ENCODE assay signal across 7 cellular contexts in the genomic region with DNA sequence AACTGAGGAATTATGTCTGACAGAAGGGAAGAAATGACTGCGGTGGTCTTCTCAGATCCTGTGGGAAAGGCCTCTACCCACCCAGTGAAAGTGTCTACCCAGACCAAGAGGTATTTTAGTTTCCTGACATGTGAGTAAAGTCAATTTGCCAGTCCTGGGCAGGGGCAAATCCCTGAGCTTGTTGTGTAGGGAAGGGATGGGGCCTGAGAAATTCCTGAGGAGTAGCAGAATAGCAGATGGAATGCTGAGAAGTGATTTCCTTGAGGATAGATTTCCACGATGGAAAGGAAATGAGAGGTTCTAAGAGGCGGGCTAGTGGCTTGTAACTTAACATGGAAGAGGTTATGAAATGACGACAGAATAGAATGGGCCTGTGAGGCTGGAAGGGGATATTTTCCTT. TPM values are rescaled to one million over a fixed set of nuclear protein-coding genes. Genes with fewer than 3 reads are reported as not detected.
DNase-seq lines count a peak whose midpoint lies in the region; ATAC-seq lines count a peak whose summit lies in the region.
"Not testable (repeated sequence)": the region's sequence is repeated elsewhere in the genome, so short reads cannot be mapped to it uniquely, and the experiment has no call there.

No MANE protein-coding gene starts in this region.

- peak overlapping the region; percentile 79 for H2BK12ac ChIP-seq in trophoblast cell (ENCODE audit: low read length)

- POLR2A ChIA-PET in naive thymus-derived CD4-positive, alpha-beta T cell (lab: Charles Lee): not testable (repeated sequence)

- peak overlapping the region; percentile 65 for H2BK120ac ChIP-seq in trophoblast cell (ENCODE audit: insufficient read depth, low read length, poor library complexity)

- not testable (repeated sequence) for H3K27ac ChIP-seq in naive thymus-derived CD4-positive, alpha-beta T cell (ENCODE audit: low read depth, low read length)
- H3K27ac ChIP-seq in trophoblast cell (ENCODE audit: low read depth, low read length): peak overlapping the region; percentile 90

- not testable (repeated sequence) for ATAC-seq in naive thymus-derived CD4-positive, alpha-beta T cell

- H3K9ac ChIP-seq in trophoblast cell (ENCODE audit: low read length): not testable (repeated sequence)

- H3K18ac ChIP-seq in trophoblast cell (ENCODE audit: low read length): peak overlapping the region; percentile 51

- H3K4me2 ChIP-seq in trophoblast cell (ENCODE audit: low read length): not testable (repeated sequence)

- peak overlapping the region; percentile 7 for H3K27ac Mint-ChIP-seq in activated T-helper 1 cell treated with anti-CD3 and anti-CD28 coated beads, Interleukin-12 subunit alpha, Interleukin-12 subunit beta, Interleukin-2, Interleukin-4 antibody, amounts not matched to agents 30 ng/mL and 10 ng/mL and 1 ng/mL, durations not matched to agents 14 hours and 24 hours and 36 hours
- peak overlapping the region in 5 of 9 donors; percentile 20 to 60 (median 25) for H3K27ac Mint-ChIP-seq in naive thymus-derived CD4-positive, alpha-beta T cell

- not testable (repeated sequence) for H3K27me3 Mint-ChIP-seq in activated T-helper 1 cell treated with anti-CD3 and anti-CD28 coated beads, Interleukin-12 subunit alpha, Interleukin-12 subunit beta, Interleukin-2, Interleukin-4 antibody, amounts not matched to agents 30 ng/mL and 10 ng/mL and 1 ng/mL, durations not matched to agents 14 hours and 24 hours and 36 hours (ENCODE audit: insufficient read depth); naive thymus-derived CD4-positive, alpha-beta T cell

- no CpG with 5 or more reads among the region's 4 CpGs for WGBS in trophoblast cell (ENCODE audit: extremely low coverage, insufficient coverage, insufficient read length)

- peak; percentile 46 for DNase-seq in EH (ENCODE audit: low read depth)
- peak; percentile 29 for DNase-seq in NCI-H226
- not testable (repeated sequence) for DNase-seq in activated T-helper 1 cell treated with anti-CD3 and anti-CD28 coated beads, Interleukin-12 subunit alpha, Interleukin-12 subunit beta, Interleukin-2, Interleukin-4 antibody, amounts not matched to agents 30 ng/mL and 10 ng/mL and 1 ng/mL, durations not matched to agents 14 hours and 24 hours and 36 hours (ENCODE audit: low spot score); naive thymus-derived CD4-positive, alpha-beta T cell; trophoblast cell
- DNase-seq in astrocyte of the hippocampus (ENCODE audit: low read depth, low spot score): peak; percentile 24
- DNase-seq in islet precursor cell: peak; percentile 56

- peak overlapping the region; percentile 73 for H3K4ac ChIP-seq in trophoblast cell (ENCODE audit: low read depth, low read length)

- H3K9me3 Mint-ChIP-seq in activated T-helper 1 cell treated with anti-CD3 and anti-CD28 coated beads, Interleukin-12 subunit alpha, Interleukin-12 subunit beta, Interleukin-2, Interleukin-4 antibody, amounts not matched to agents 30 ng/mL and 10 ng/mL and 1 ng/mL, durations not matched to agents 14 hours and 24 hours and 36 hours; naive thymus-derived CD4-positive, alpha-beta T cell: not testable (repeated sequence)

- not testable (repeated sequence) for H3K36me3 ChIP-seq in naive thymus-derived CD4-positive, alpha-beta T cell (ENCODE audit: control insufficient read depth in 2 of 3, insufficient read depth in 3 of 3, low read length in 3 of 3); trophoblast cell (ENCODE audit: control insufficient read depth in 1 of 2, insufficient read depth in 2 of 2, low read length in 2 of 2)

- H2AK5ac ChIP-seq in trophoblast cell (ENCODE audit: low read length): peak overlapping the region; percentile 51

- H3K23ac ChIP-seq in trophoblast cell (ENCODE audit: low read length): not testable (repeated sequence)

- not testable (repeated sequence) for H4K12ac ChIP-seq in trophoblast cell (ENCODE audit: low read depth, low read length)

- intact Hi-C loops in activated T-helper 1 cell treated with anti-CD3 and anti-CD28 coated beads, Interleukin-12 subunit alpha, Interleukin-12 subunit beta, Interleukin-2, Interleukin-4 antibody, amounts not matched to agents 30 ng/mL and 10 ng/mL and 1 ng/mL, durations not matched to agents 14 hours and 24 hours and 36 hours (cut with micrococcal nuclease); naive thymus-derived CD4-positive, alpha-beta T cell (cut with micrococcal nuclease): not testable (repeated sequence)

- peaks cover 15% of the 10 kb centered on the region for H3K79me2 ChIP-seq in trophoblast cell (ENCODE audit: control insufficient read depth, insufficient read depth, low read length, poor library complexity)

- H3K4me3 ChIP-seq in naive thymus-derived CD4-positive, alpha-beta T cell (ENCODE audit: low read length); trophoblast cell (ENCODE audit: low read depth, low read length): not testable (repeated sequence)

- H2BK5ac ChIP-seq in trophoblast cell (ENCODE audit: low read depth, low read length, poor library complexity): peak overlapping the region; percentile 83

- peaks cover 41% of the 10 kb centered on the region for H3K79me1 ChIP-seq in trophoblast cell (ENCODE audit: low read length)

- H2AFZ ChIP-seq in trophoblast cell (ENCODE audit: insufficient read depth, low read length, poor library complexity): not testable (repeated sequence)

- H3K27me3 ChIP-seq in naive thymus-derived CD4-positive, alpha-beta T cell (ENCODE audit: control insufficient read depth in 2 of 2, insufficient read depth in 2 of 2, low read length in 2 of 2); trophoblast cell (ENCODE audit: insufficient read depth, low read length): not testable (repeated sequence)

- not testable (repeated sequence) for H3K9me3 ChIP-seq in naive thymus-derived CD4-positive, alpha-beta T cell (ENCODE audit: control insufficient read depth in 2 of 3, low read length in 3 of 3); trophoblast cell (ENCODE audit: insufficient read depth, low read depth, low read length)

- CTCF ChIA-PET in naive thymus-derived CD4-positive, alpha-beta T cell (lab: Charles Lee): not testable (repeated sequence)

- H3K4me3 Mint-ChIP-seq in activated T-helper 1 cell treated with anti-CD3 and anti-CD28 coated beads, Interleukin-12 subunit alpha, Interleukin-12 subunit beta, Interleukin-2, Interleukin-4 antibody, amounts not matched to agents 30 ng/mL and 10 ng/mL and 1 ng/mL, durations not matched to agents 14 hours and 24 hours and 36 hours; naive thymus-derived CD4-positive, alpha-beta T cell: not testable (repeated sequence)

- H3K4me1 ChIP-seq in naive thymus-derived CD4-positive, alpha-beta T cell (ENCODE audit: control insufficient read depth in 2 of 2, insufficient read depth in 2 of 2, low read length in 2 of 2): peaks cover 20 to 26% of the 10 kb centered on the region in 2 donors
- H3K4me1 ChIP-seq in trophoblast cell (ENCODE audit: control insufficient read depth in 1 of 2, insufficient read depth in 2 of 2, low read length in 2 of 2): peaks cover 33 to 44% of the 10 kb centered on the region in 2 experiments

- peaks cover 19% of the 10 kb centered on the region for H3K36me3 Mint-ChIP-seq in activated T-helper 1 cell treated with anti-CD3 and anti-CD28 coated beads, Interleukin-12 subunit alpha, Interleukin-12 subunit beta, Interleukin-2, Interleukin-4 antibody, amounts not matched to agents 30 ng/mL and 10 ng/mL and 1 ng/mL, durations not matched to agents 14 hours and 24 hours and 36 hours (ENCODE audit: low read depth)
- H3K36me3 Mint-ChIP-seq in naive thymus-derived CD4-positive, alpha-beta T cell: peaks cover 6 to 37% (median 13%) of the 10 kb centered on the region in 5 donors

- peak overlapping the region; percentile 64 for H3K14ac ChIP-seq in trophoblast cell (ENCODE audit: low read length)

- peak overlapping the region; percentile 75 for H4K8ac ChIP-seq in trophoblast cell (ENCODE audit: low read depth, low read length)

- H3K4me1 Mint-ChIP-seq in activated T-helper 1 cell treated with anti-CD3 and anti-CD28 coated beads, Interleukin-12 subunit alpha, Interleukin-12 subunit beta, Interleukin-2, Interleukin-4 antibody, amounts not matched to agents 30 ng/mL and 10 ng/mL and 1 ng/mL, durations not matched to agents 14 hours and 24 hours and 36 hours (ENCODE audit: low read depth): peaks cover 29% of the 10 kb centered on the region
- peaks cover 20 to 67% (median 41%) of the 10 kb centered on the region in 7 donors for H3K4me1 Mint-ChIP-seq in naive thymus-derived CD4-positive, alpha-beta T cell

- H4K91ac ChIP-seq in trophoblast cell (ENCODE audit: low read depth, low read length): peak overlapping the region; percentile 79

RNA-seq across cellular contexts. Expression of a gene that starts 37.4 kb away (rescaled TPM):
- total RNA-seq in activated T-helper 1 cell treated with anti-CD3 and anti-CD28 coated beads, Interleukin-12 subunit alpha, Interleukin-12 subunit beta, Interleukin-2, Interleukin-4 antibody, amounts not matched to agents 30 ng/mL and 10 ng/mL and 1 ng/mL, durations not matched to agents 14 hours and 24 hours and 36 hours: 18.5 and 20.5 TPM in 2 replicates
- 10 to 100 TPM in 3 of 5 experiments, 1 to 10 TPM in 2; 5.0 to 18.3 (median 10.5) TPM for total RNA-seq in naive thymus-derived CD4-positive, alpha-beta T cell
- 10 to 100 TPM in 1 of 2 donors, 1 to 10 TPM in 1; 7.2 to 22.8 TPM for polyA plus RNA-seq in naive thymus-derived CD4-positive, alpha-beta T cell
- polyA plus RNA-seq in trophoblast cell (2013): 13.2 and 13.3 TPM in 2 replicates
